In genomic region chr6:81838031-81838430, GRCh38 we compare ENCODE assay signal across 13 cellular contexts.
DNase-seq lines count a peak whose midpoint lies in the region; ATAC-seq and TF ChIP-seq lines count a peak whose summit lies in the region.
"Had no signal": no experiment of that assay in that cellular context is flagged by ENCODE, and none has a peak within 500 bp of the region (broad histone marks: within the 10 kb centered on the region; RNA-seq: fewer than 3 reads in every experiment).

No MANE protein-coding gene starts in this region.

- WGBS in body of pancreas, 2 donors = 36 to 46% methylated on average over 4 of the region's 4 CpGs
- WGBS in stomach, 5 donors = 26 to 68% (median 31%) methylated on average over 4 of the region's 4 CpGs

- peak overlapping the region in 2 of 4 donors; percentile 33 to 59 for H3K27ac ChIP-seq in body of pancreas
- H3K27ac ChIP-seq in stomach = peak overlapping the region in 3 of 5 donors; percentile 2 to 66 (median 62)
- H3K27ac ChIP-seq: GM23248, KMS-11 had no signal

- H3K4me3 ChIP-seq in body of pancreas = no peak overlapping the region
- H3K4me3 ChIP-seq in kidney epithelial cell (ENCODE audit: low read depth, low read length) = no peak overlapping the region
- H3K4me3 ChIP-seq in stomach = no peak overlapping the region
- H3K4me3 ChIP-seq: GM23248 had no signal

- H3K27me3 ChIP-seq in body of pancreas (no peaks in the 10 kb centered on the region), kidney epithelial cell (ENCODE audit: control insufficient read depth, insufficient read depth, low read length) (no peaks in the 10 kb centered on the region), stomach (no peaks in the 10 kb centered on the region)

- TF ChIP-seq POLR2A in body of pancreas (IDR thresholded peaks at IDR 0.05) (no peak), stomach (IDR thresholded peaks at IDR 0.05) (no peak)

- H3K27ac Mint-ChIP-seq in activated T-helper 1 cell treated with anti-CD3 and anti-CD28 coated beads, Interleukin-12 subunit alpha, Interleukin-12 subunit beta, Interleukin-2, Interleukin-4 antibody, amounts not matched to agents 30 ng/mL and 10 ng/mL and 1 ng/mL, durations not matched to agents 14 hours and 24 hours and 36 hours = no peak overlapping the region

- peak; percentile 94 for ATAC-seq in body of pancreas

- no peak for TF ChIP-seq CTCF in body of pancreas (IDR thresholded peaks at IDR 0.05)
- no peak for TF ChIP-seq CTCF in kidney epithelial cell (IDR thresholded peaks at IDR 0.05; ENCODE audit: insufficient read depth, low read length, poor library complexity, severe bottlenecking)
- TF ChIP-seq CTCF in stomach (IDR thresholded peaks at IDR 0.05) = no peak

- H3K4me3 Mint-ChIP-seq in activated T-helper 1 cell treated with anti-CD3 and anti-CD28 coated beads, Interleukin-12 subunit alpha, Interleukin-12 subunit beta, Interleukin-2, Interleukin-4 antibody, amounts not matched to agents 30 ng/mL and 10 ng/mL and 1 ng/mL, durations not matched to agents 14 hours and 24 hours and 36 hours = no peak overlapping the region
- H3K4me3 Mint-ChIP-seq: neural crest cell had no signal

- H3K4me1 ChIP-seq in body of pancreas = peaks cover 16% of the 10 kb centered on the region
- peaks cover 4 to 40% (median 21%) of the 10 kb centered on the region in 4 donors for H3K4me1 ChIP-seq in stomach

- DNase-seq in NCI-H146 (lab: John Stamatoyannopoulos, UW) = peak; percentile 7
- no peak for DNase-seq in NCI-H146 treated with DMSO at 0.1 percent for 48 hours (lab: John Stamatoyannopoulos, UW; ENCODE audit: unreplicated experiment)
- DNase-seq in body of pancreas = no peak
- DNase-seq in kidney epithelial cell (ENCODE audit: low read depth) = peak; percentile 4
- DNase-seq in stomach = no peak
- DNase-seq in ACHN = no peak
- no peak for DNase-seq in activated T-helper 1 cell treated with anti-CD3 and anti-CD28 coated beads, Interleukin-12 subunit alpha, Interleukin-12 subunit beta, Interleukin-2, Interleukin-4 antibody, amounts not matched to agents 30 ng/mL and 10 ng/mL and 1 ng/mL, durations not matched to agents 14 hours and 24 hours and 36 hours (ENCODE audit: low spot score)
- no peak for DNase-seq in NCI-H1092 (lab: John Stamatoyannopoulos, UW)
- DNase-seq: central memory CD4-positive, alpha-beta T cell; GM23248; NCI-H2081 had no signal

- intact Hi-C loops in body of pancreas (cut with DNase I) = no loop called here
- intact Hi-C loops in stomach (cut with DNase I; ENCODE audit: low total_unique reads) = no loop called here
- intact Hi-C loops in activated T-helper 1 cell treated with anti-CD3 and anti-CD28 coated beads, Interleukin-12 subunit alpha, Interleukin-12 subunit beta, Interleukin-2, Interleukin-4 antibody, amounts not matched to agents 30 ng/mL and 10 ng/mL and 1 ng/mL, durations not matched to agents 14 hours and 24 hours and 36 hours (cut with micrococcal nuclease) = no loop called here

- H3K27me3 Mint-ChIP-seq in activated T-helper 1 cell treated with anti-CD3 and anti-CD28 coated beads, Interleukin-12 subunit alpha, Interleukin-12 subunit beta, Interleukin-2, Interleukin-4 antibody, amounts not matched to agents 30 ng/mL and 10 ng/mL and 1 ng/mL, durations not matched to agents 14 hours and 24 hours and 36 hours (ENCODE audit: insufficient read depth) = peaks cover 2% of the 10 kb centered on the region

- H3K9me3 Mint-ChIP-seq in activated T-helper 1 cell treated with anti-CD3 and anti-CD28 coated beads, Interleukin-12 subunit alpha, Interleukin-12 subunit beta, Interleukin-2, Interleukin-4 antibody, amounts not matched to agents 30 ng/mL and 10 ng/mL and 1 ng/mL, durations not matched to agents 14 hours and 24 hours and 36 hours = no peaks in the 10 kb centered on the region

- no peaks in the 10 kb centered on the region for H3K36me3 Mint-ChIP-seq in activated T-helper 1 cell treated with anti-CD3 and anti-CD28 coated beads, Interleukin-12 subunit alpha, Interleukin-12 subunit beta, Interleukin-2, Interleukin-4 antibody, amounts not matched to agents 30 ng/mL and 10 ng/mL and 1 ng/mL, durations not matched to agents 14 hours and 24 hours and 36 hours (ENCODE audit: low read depth)

- H3K36me3 ChIP-seq in body of pancreas (replicated peaks in 1 of 2; ENCODE audit: insufficient read depth in 1 of 2, low read depth in 2 of 2) (no peaks in the 10 kb centered on the region), kidney epithelial cell (ENCODE audit: control insufficient read depth, insufficient read depth, low read length) (no peaks in the 10 kb centered on the region), stomach (no peaks in the 10 kb centered on the region)

- no peaks in the 10 kb centered on the region for H3K4me1 Mint-ChIP-seq in activated T-helper 1 cell treated with anti-CD3 and anti-CD28 coated beads, Interleukin-12 subunit alpha, Interleukin-12 subunit beta, Interleukin-2, Interleukin-4 antibody, amounts not matched to agents 30 ng/mL and 10 ng/mL and 1 ng/mL, durations not matched to agents 14 hours and 24 hours and 36 hours (ENCODE audit: low read depth)

- H3K9me3 ChIP-seq in body of pancreas (no peaks in the 10 kb centered on the region), stomach (no peaks in the 10 kb centered on the region)

- TF ChIP-seq EP300 in stomach (IDR thresholded peaks at IDR 0.05) = no peak

- in situ Hi-C loops in ACHN (cut with HindIII; ENCODE audit: low pct_ligation_motif_present, low pct_unique_long_range_greater_than_20kb, low sequenced_read_pairs) = no loop called here

Comparison
In these comparisons a context has a peak if more than half of its experiments do, and no peak if none do; other contexts are left out.
1. DNase-seq: peak in NCI-H146 (single experiment) and kidney epithelial cell (single experiment); none in NCI-H146 treated with DMSO at 0.1 percent for 48 hours (single experiment), body of pancreas (0 of 4), stomach (single experiment), ACHN (single experiment), activated T-helper 1 cell treated with anti-CD3 and anti-CD28 coated beads, Interleukin-12 subunit alpha, Interleukin-12 subunit beta, Interleukin-2, Interleukin-4 antibody, amounts not matched to agents 30 ng/mL and 10 ng/mL and 1 ng/mL, durations not matched to agents 14 hours and 24 hours and 36 hours (single experiment) and NCI-H1092 (single experiment).